ENCODE assay signal across 1 cellular context in the genomic region with DNA sequence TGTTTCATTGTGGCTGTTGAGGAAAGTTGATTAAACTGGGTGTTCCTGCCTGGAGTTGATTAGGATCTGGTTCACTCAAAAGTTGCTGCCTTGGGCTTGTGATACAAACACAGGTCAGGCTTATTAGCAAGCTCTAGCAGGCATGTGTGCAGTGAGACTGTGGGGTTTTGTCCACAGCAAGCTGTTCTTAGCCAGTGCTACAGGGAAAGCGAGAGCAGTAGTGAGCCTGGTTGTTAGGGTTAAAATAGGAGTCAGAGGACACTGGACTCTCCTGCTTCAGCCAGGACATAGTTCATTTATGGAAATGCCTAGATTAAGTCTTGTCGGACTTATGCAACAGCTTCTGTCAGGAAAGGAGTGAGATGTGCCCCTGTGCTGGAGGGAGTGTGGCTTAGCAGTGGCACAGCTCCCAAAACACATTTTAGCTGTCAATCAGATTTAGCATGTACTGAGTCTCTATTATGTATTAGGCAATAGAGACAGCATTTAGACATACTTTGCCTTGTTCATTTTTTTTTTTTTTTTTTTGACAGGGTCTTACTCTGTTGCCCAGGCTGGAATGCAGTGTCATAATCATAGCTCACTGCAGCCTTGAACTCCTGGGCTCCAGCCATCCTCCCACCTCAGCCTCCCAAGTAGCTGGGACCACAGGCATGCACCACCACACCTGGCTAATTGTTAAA.
TF ChIP-seq lines count a peak whose summit lies in the region.

No MANE protein-coding gene starts in this region.

TF ChIP-seq in HepG2, 621 proteins besides CTCF, POLR2A, EP300 and RAD21 (continues in another document):
- TF ChIP-seq ZNF407 (CRISPR knock-in tag; IDR thresholded peaks at IDR 0.05; ENCODE audit: not compliant biosample characterization) (no peak), HDAC1 (CRISPR knock-in tag; IDR thresholded peaks at IDR 0.05) (peak; percentile 51; the same call in 1 of the 2 replicates), DNMT1 (CRISPR knock-in tag; IDR thresholded peaks at IDR 0.05) (no peak), ZNF710 (CRISPR knock-in tag; IDR thresholded peaks at IDR 0.05; ENCODE audit: borderline replicate concordance) (no peak), HBP1 (CRISPR knock-in tag; IDR thresholded peaks at IDR 0.05; ENCODE audit: low read depth) (no peak), ERF (CRISPR knock-in tag; IDR thresholded peaks at IDR 0.05) (no peak), ZSCAN21 (CRISPR knock-in tag; IDR thresholded peaks at IDR 0.05; ENCODE audit: borderline replicate concordance) (no peak), SMYD3 (CRISPR knock-in tag; IDR thresholded peaks at IDR 0.05) (no peak), NCOA2 (CRISPR knock-in tag; IDR thresholded peaks at IDR 0.05) (0 out of 2 replicates have a peak, but pooled peaks have one; percentile 35), SRF (IDR thresholded peaks at IDR 0.05; ENCODE audit: low read depth, low read length) (no peak; the same call in 1 of the 2 replicates), ZSCAN31 (CRISPR knock-in tag; IDR thresholded peaks at IDR 0.05; ENCODE audit: low read depth) (no peak), PAXIP1 (CRISPR knock-in tag; conservative IDR thresholded peaks at IDR 0.05) (peak; percentile 47), ZNF879 (CRISPR knock-in tag; IDR thresholded peaks at IDR 0.05) (no peak), STAT6 (CRISPR knock-in tag; IDR thresholded peaks at IDR 0.05; ENCODE audit: borderline replicate concordance) (no peak), NR3C1 (CRISPR knock-in tag; IDR thresholded peaks at IDR 0.05) (no peak), AHR (CRISPR knock-in tag; IDR thresholded peaks at IDR 0.05) (no peak), ZNF670 (CRISPR knock-in tag; IDR thresholded peaks at IDR 0.05; ENCODE audit: borderline replicate concordance) (no peak), MAFF (IDR thresholded peaks at IDR 0.05; ENCODE audit: low read depth, low read length) (no peak), PAWR (CRISPR knock-in tag; IDR thresholded peaks at IDR 0.05; ENCODE audit: borderline replicate concordance) (no peak), ZNF235 (CRISPR knock-in tag; IDR thresholded peaks at IDR 0.05; ENCODE audit: borderline replicate concordance) (no peak), ELF1 (CRISPR knock-in tag; IDR thresholded peaks at IDR 0.05) (no peak), SATB2 (CRISPR knock-in tag; IDR thresholded peaks at IDR 0.05) (no peak), FOXK1 (CRISPR knock-in tag; IDR thresholded peaks at IDR 0.05; ENCODE audit: borderline replicate concordance, low read depth) (no peak; the same call in 1 of the 2 replicates), KLF16 (CRISPR knock-in tag; IDR thresholded peaks at IDR 0.05) (no peak), RARG (CRISPR knock-in tag; IDR thresholded peaks at IDR 0.05; ENCODE audit: low read depth) (no peak), ZNF501 (CRISPR knock-in tag; IDR thresholded peaks at IDR 0.05) (no peak), KLF13 (CRISPR knock-in tag; IDR thresholded peaks at IDR 0.05) (no peak), ZSCAN29 (CRISPR knock-in tag; conservative IDR thresholded peaks at IDR 0.05) (no peak)
- TF ChIP-seq, protein P1, sequence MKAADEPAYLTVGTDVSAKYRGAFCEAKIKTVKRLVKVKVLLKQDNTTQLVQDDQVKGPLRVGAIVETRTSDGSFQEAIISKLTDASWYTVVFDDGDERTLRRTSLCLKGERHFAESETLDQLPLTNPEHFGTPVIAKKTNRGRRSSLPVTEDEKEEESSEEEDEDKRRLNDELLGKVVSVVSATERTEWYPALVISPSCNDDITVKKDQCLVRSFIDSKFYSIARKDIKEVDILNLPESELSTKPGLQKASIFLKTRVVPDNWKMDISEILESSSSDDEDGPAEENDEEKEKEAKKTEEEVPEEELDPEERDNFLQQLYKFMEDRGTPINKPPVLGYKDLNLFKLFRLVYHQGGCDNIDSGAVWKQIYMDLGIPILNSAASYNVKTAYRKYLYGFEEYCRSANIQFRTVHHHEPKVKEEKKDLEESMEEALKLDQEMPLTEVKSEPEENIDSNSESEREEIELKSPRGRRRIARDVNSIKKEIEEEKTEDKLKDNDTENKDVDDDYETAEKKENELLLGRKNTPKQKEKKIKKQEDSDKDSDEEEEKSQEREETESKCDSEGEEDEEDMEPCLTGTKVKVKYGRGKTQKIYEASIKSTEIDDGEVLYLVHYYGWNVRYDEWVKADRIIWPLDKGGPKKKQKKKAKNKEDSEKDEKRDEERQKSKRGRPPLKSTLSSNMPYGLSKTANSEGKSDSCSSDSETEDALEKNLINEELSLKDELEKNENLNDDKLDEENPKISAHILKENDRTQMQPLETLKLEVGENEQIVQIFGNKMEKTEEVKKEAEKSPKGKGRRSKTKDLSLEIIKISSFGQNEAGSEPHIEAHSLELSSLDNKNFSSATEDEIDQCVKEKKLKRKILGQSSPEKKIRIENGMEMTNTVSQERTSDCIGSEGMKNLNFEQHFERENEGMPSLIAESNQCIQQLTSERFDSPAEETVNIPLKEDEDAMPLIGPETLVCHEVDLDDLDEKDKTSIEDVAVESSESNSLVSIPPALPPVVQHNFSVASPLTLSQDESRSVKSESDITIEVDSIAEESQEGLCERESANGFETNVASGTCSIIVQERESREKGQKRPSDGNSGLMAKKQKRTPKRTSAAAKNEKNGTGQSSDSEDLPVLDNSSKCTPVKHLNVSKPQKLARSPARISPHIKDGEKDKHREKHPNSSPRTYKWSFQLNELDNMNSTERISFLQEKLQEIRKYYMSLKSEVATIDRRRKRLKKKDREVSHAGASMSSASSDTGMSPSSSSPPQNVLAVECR (CRISPR knock-in tag; IDR thresholded peaks at IDR 0.05; ENCODE audit: borderline replicate concordance): peak; percentile 57; the same call in 1 of the 2 replicates
- TF ChIP-seq, protein P2, sequence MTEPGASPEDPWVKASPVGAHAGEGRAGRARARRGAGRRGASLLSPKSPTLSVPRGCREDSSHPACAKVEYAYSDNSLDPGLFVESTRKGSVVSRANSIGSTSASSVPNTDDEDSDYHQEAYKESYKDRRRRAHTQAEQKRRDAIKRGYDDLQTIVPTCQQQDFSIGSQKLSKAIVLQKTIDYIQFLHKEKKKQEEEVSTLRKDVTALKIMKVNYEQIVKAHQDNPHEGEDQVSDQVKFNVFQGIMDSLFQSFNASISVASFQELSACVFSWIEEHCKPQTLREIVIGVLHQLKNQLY (CRISPR knock-in tag; IDR thresholded peaks at IDR 0.05): no peak
